In the genomic region with DNA sequence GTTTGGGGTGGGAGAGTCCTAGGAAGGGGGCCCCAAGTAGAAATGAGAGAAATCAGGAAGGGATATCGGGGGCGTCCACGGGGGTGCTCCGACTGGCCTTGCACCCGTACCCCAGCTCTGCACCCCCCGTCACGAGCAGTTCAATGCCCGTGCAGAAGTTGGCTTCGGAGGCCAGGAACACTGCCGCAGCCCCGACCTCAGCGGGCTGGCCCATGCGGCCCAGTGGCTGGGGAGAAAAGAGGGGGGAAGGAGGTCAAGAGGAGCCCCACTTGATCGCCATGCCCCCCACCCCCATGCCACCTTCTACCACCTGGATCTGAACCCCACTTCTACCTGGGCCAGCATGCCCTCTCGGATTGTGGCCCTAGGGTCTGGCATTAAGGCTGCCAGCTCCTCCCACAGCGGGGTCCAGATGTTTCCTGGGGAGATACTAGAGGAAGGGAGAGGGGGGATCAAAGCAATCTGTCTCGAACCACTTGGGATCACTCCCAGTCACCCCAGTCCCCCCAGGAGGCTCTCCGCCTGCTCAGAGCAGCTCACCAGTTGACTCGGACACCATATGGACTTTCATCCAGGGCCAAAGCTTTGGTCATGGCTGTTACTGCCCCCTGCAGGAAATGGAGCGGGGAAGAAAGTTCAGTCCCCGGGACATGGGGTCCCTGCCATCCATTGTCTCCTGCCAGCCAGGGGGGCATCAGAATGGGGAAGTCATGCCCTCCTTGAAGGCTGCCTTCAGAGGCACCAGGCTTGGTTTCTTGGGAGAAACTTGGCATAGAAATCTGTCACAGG, we compare ENCODE assay signal across 12 cellular contexts. TPM values are rescaled to one million over a fixed set of nuclear protein-coding genes. Genes with fewer than 3 reads are reported as not detected.
A peak's percentile ranks its signal among the peaks of the same experiment; 100 is the strongest.
DNase-seq lines count a peak whose midpoint lies in the region; ATAC-seq and TF ChIP-seq lines count a peak whose summit lies in the region.
"Had no signal": no experiment of that assay in that cellular context is flagged by ENCODE, and none has a peak within 500 bp of the region (broad histone marks: within the 10 kb centered on the region; RNA-seq: fewer than 3 reads in every experiment).

No MANE protein-coding gene starts in this region.

- H3K27ac Mint-ChIP-seq in CD4-positive, alpha-beta memory T cell, result peak overlapping the region in 4 of 7 donors; percentile 3 to 77 (median 58)
- H3K27ac Mint-ChIP-seq in endodermal cell, result peak overlapping the region; percentile 97

- no peaks in the 10 kb centered on the region for H3K27me3 Mint-ChIP-seq in CD4-positive, alpha-beta memory T cell
- H3K27me3 Mint-ChIP-seq in endodermal cell (ENCODE audit: insufficient read depth), result peaks cover 3% of the 10 kb centered on the region
- H3K27me3 Mint-ChIP-seq: activated T-cell treated with anti-CD3 and anti-CD28 coated beads, Interleukin-2, amount 50 U/mL, for 24 hours had no signal

- H3K27me3 ChIP-seq in CD4-positive, alpha-beta memory T cell (ENCODE audit: insufficient read depth, low read length), result no peaks in the 10 kb centered on the region
- H3K27me3 ChIP-seq in Loucy (ENCODE audit: insufficient read depth, low read length, poor library complexity, severe bottlenecking) (no peaks in the 10 kb centered on the region), endodermal cell (ENCODE audit: control insufficient read depth, insufficient read depth, low read length, poor library complexity, severe bottlenecking) (no peaks in the 10 kb centered on the region), parathyroid adenoma (ENCODE audit: control insufficient read depth, insufficient read depth, low read length) (no peaks in the 10 kb centered on the region)

- H3K27ac ChIP-seq in CD4-positive, alpha-beta memory T cell (ENCODE audit: low read depth, low read length), result no peak overlapping the region
- no peak overlapping the region for H3K27ac ChIP-seq in endodermal cell (ENCODE audit: low read depth, low read length)
- H3K27ac ChIP-seq in parathyroid adenoma, result peak overlapping the region; percentile 75
- H3K27ac ChIP-seq: neutrophil had no signal

- H3K9me3 ChIP-seq in CD4-positive, alpha-beta memory T cell (ENCODE audit: control insufficient read depth in 1 of 2, low read length in 2 of 2), result no peaks in the 10 kb centered on the region
- H3K9me3 ChIP-seq in Loucy (ENCODE audit: insufficient read depth, low read depth, low read length), result no peaks in the 10 kb centered on the region
- H3K9me3 ChIP-seq in endodermal cell (ENCODE audit: control insufficient read depth, low read length), result no peaks in the 10 kb centered on the region
- no peaks in the 10 kb centered on the region for H3K9me3 ChIP-seq in parathyroid adenoma (ENCODE audit: control insufficient read depth, low read length)
- H3K9me3 ChIP-seq: neutrophil had no signal

- no peak overlapping the region for H2AFZ ChIP-seq in Loucy (ENCODE audit: low read length)
- no peak overlapping the region for H2AFZ ChIP-seq in parathyroid adenoma

- TF ChIP-seq CTCF in Loucy (conservative IDR thresholded peaks at IDR 0.05; ENCODE audit: low read length) (peak; percentile 42), endodermal cell (conservative IDR thresholded peaks at IDR 0.05) (peak; percentile 73), parathyroid adenoma (IDR thresholded peaks at IDR 0.05) (no peak)

- no peak for ATAC-seq in sciatic nerve

- H3K36me3 ChIP-seq in CD4-positive, alpha-beta memory T cell (ENCODE audit: insufficient read depth, low read length), result no peaks in the 10 kb centered on the region
- H3K36me3 ChIP-seq in Loucy (ENCODE audit: insufficient read depth, low read length) (no peaks in the 10 kb centered on the region), endodermal cell (ENCODE audit: control insufficient read depth, insufficient read depth, low read length) (peaks cover 9% of the 10 kb centered on the region), parathyroid adenoma (ENCODE audit: control insufficient read depth, insufficient read depth, low read length) (no peaks in the 10 kb centered on the region)
- H3K36me3 ChIP-seq: neutrophil had no signal

- CTCF ChIA-PET in CD4-positive, alpha-beta memory T cell (lab: Charles Lee; ENCODE audit: partially characterized antibody), result interaction anchor here (1.0 to 2.6 kb wide), 3 partner anchors 15 to 29 kb away, joined by 4 to 7 read pairs (median 4); a partner anchor contains a TSS

- no peak for DNase-seq in CD4-positive, alpha-beta memory T cell
- peak; percentile 77 for DNase-seq in endodermal cell
- DNase-seq in stimulated activated CD4-positive, alpha-beta T cell treated with anti-CD3 and anti-CD28 coated beads, Interleukin-15, amount 100 ng/mL, for 24 hours, result no peak
- no peak for DNase-seq in cerebellum (ENCODE audit: low spot score)
- no peak for DNase-seq in sciatic nerve (ENCODE audit: low spot score)
- no peak for DNase-seq in UCSD-AML1 (lab: John Stamatoyannopoulos, UW; ENCODE audit: unreplicated experiment)
- DNase-seq: activated T-cell treated with anti-CD3 and anti-CD28 coated beads, Interleukin-2, amount 50 U/mL, for 24 hours; SIG-M5 had no signal

- H3K4me2 ChIP-seq in Loucy (ENCODE audit: low read depth, low read length, poor library complexity, severe bottlenecking) (no peak overlapping the region), parathyroid adenoma (ENCODE audit: low read length) (no peak overlapping the region)

- no peaks in the 10 kb centered on the region for H3K36me3 Mint-ChIP-seq in CD4-positive, alpha-beta memory T cell
- H3K36me3 Mint-ChIP-seq in endodermal cell (ENCODE audit: low read depth), result peaks cover 5% of the 10 kb centered on the region

- WGBS in endodermal cell (ENCODE audit: insufficient coverage in 1 of 2, insufficient read length in 1 of 2), 2 experiments, result 89 to 96% methylated on average over 11 to 20 of the region's 21 CpGs

- H3K9ac ChIP-seq in Loucy (ENCODE audit: low read depth, low read length, poor library complexity, severe bottlenecking) (no peak overlapping the region), endodermal cell (ENCODE audit: extremely low read depth, low read length, poor library complexity, severe bottlenecking) (no peak overlapping the region), parathyroid adenoma (no peak overlapping the region)

- peaks cover 13% of the 10 kb centered on the region for H3K4me1 ChIP-seq in CD4-positive, alpha-beta memory T cell (ENCODE audit: insufficient read depth, low read length)
- peaks cover 9% of the 10 kb centered on the region for H3K4me1 ChIP-seq in Loucy (ENCODE audit: insufficient read depth, low read length, poor library complexity, severe bottlenecking)
- peaks cover 7% of the 10 kb centered on the region for H3K4me1 ChIP-seq in endodermal cell (ENCODE audit: control insufficient read depth, insufficient read depth, low read length)
- H3K4me1 ChIP-seq in parathyroid adenoma, result peaks cover 10% of the 10 kb centered on the region

- POLR2A ChIA-PET in CD4-positive, alpha-beta memory T cell (lab: Charles Lee; ENCODE audit: partially characterized antibody), result interaction anchor here (1.3 to 1.4 kb wide), 3 partner anchors 12 to 167 kb away, joined by 3 to 4 read pairs (median 4); a partner anchor contains a TSS

- H3K4me3 Mint-ChIP-seq in CD4-positive, alpha-beta memory T cell, result peak overlapping the region in 1 of 8 donors; percentile 74
- peak overlapping the region; percentile 70 for H3K4me3 Mint-ChIP-seq in endodermal cell

- H3K4me1 Mint-ChIP-seq in CD4-positive, alpha-beta memory T cell, result peaks cover 18 to 44% (median 30%) of the 10 kb centered on the region in 4 donors
- H3K4me1 Mint-ChIP-seq in endodermal cell, result peaks cover 27% of the 10 kb centered on the region

- peaks cover 15% of the 10 kb centered on the region for H3K79me2 ChIP-seq in Loucy (ENCODE audit: insufficient read depth, low read length)
- no peaks in the 10 kb centered on the region for H3K79me2 ChIP-seq in parathyroid adenoma

- H3K4me3 ChIP-seq in CD4-positive, alpha-beta memory T cell (ENCODE audit: low read length in 2 of 2), result no peak overlapping the region
- H3K4me3 ChIP-seq in Loucy (ENCODE audit: low read length, poor library complexity, severe bottlenecking) (no peak overlapping the region), endodermal cell (ENCODE audit: low read length) (no peak overlapping the region), parathyroid adenoma (ENCODE audit: low read depth, low read length) (no peak overlapping the region)

- no peaks in the 10 kb centered on the region for H4K20me1 ChIP-seq in Loucy (ENCODE audit: insufficient read depth, low read length, poor library complexity, severe bottlenecking)

- intact Hi-C loops in CD4-positive, alpha-beta memory T cell (cut with micrococcal nuclease), result no loop called here
- intact Hi-C loops in sciatic nerve (cut with DNase I), result no loop called here

- H3F3A ChIP-seq in Loucy (ENCODE audit: low read depth), result no peaks in the 10 kb centered on the region

- no peaks in the 10 kb centered on the region for H3K9me3 Mint-ChIP-seq in CD4-positive, alpha-beta memory T cell
- H3K9me3 Mint-ChIP-seq in endodermal cell, result no peaks in the 10 kb centered on the region
- H3K9me3 Mint-ChIP-seq: activated T-cell treated with anti-CD3 and anti-CD28 coated beads, Interleukin-2, amount 50 U/mL, for 24 hours had no signal

- no peaks in the 10 kb centered on the region for H3K9me2 ChIP-seq in Loucy (replicated peaks; ENCODE audit: low read depth, low read length)

RNA-seq across cellular contexts. Expression of a gene that starts 2.5 kb away (rescaled TPM):
- total RNA-seq in CD4-positive, alpha-beta memory T cell, result 10 to 100 TPM; 25.9 to 30.1 TPM
- polyA plus RNA-seq in CD4-positive, alpha-beta memory T cell, result 10 to 100 TPM; 19.0 to 28.8 TPM
- total RNA-seq in endodermal cell (100 to 1,000 TPM in 1 of 2 donors, 10 to 100 TPM in 1; 84.8 to 101 TPM), cerebellum (8.9 TPM), sciatic nerve (38.0 TPM)
- polyA plus RNA-seq in endodermal cell (2013, experiment 1 of 2), result 38.8 TPM
- polyA plus RNA-seq in endodermal cell (2013, experiment 2 of 2), result 42.3 TPM

RNA-seq across cellular contexts. Expression of a gene that starts 23.0 kb away (rescaled TPM):
- under 1 TPM; 0.35 to 0.75 TPM for total RNA-seq in CD4-positive, alpha-beta memory T cell
- 1 to 10 TPM in 1 of 2 donors, under 1 TPM in 1; 0.32 to 1.1 TPM for polyA plus RNA-seq in CD4-positive, alpha-beta memory T cell
- total RNA-seq in endodermal cell (10 to 100 TPM; 43.0 to 81.0 TPM), cerebellum (3.3 TPM), sciatic nerve (22.2 TPM)
- polyA plus RNA-seq in endodermal cell (2013, experiment 1 of 2), result 20.0 TPM
- polyA plus RNA-seq in endodermal cell (2013, experiment 2 of 2), result 19.0 TPM

RNA-seq across cellular contexts. Expression of a gene that starts 55.1 kb away (rescaled TPM):
- 1 to 10 TPM; 2.8 to 6.6 TPM for total RNA-seq in CD4-positive, alpha-beta memory T cell
- polyA plus RNA-seq in CD4-positive, alpha-beta memory T cell, result 1 to 10 TPM; 2.3 to 7.5 TPM
- total RNA-seq in endodermal cell (1 to 10 TPM; 6.6 to 7.0 TPM), cerebellum (1.5 TPM), sciatic nerve (519 TPM)
- 19.7 TPM for polyA plus RNA-seq in endodermal cell (2013, experiment 1 of 2)
- 15.2 TPM for polyA plus RNA-seq in endodermal cell (2013, experiment 2 of 2)

RNA-seq across cellular contexts. Expression of a gene that starts 58.0 kb away (rescaled TPM):
- total RNA-seq in CD4-positive, alpha-beta memory T cell, result not detected
- not detected for polyA plus RNA-seq in CD4-positive, alpha-beta memory T cell
- not detected for total RNA-seq in endodermal cell
- polyA plus RNA-seq in endodermal cell (2013, experiment 1 of 2), result not detected
- not detected for polyA plus RNA-seq in endodermal cell (2013, experiment 2 of 2)
- not detected for total RNA-seq in cerebellum
- not detected for total RNA-seq in sciatic nerve
- total RNA-seq: fibroblast of lung had no signal
- polyA plus RNA-seq: fibroblast of lung had no signal

RNA-seq across cellular contexts. Expression of a gene that starts 58.9 kb away (rescaled TPM):
- 10 to 100 TPM; 67.0 to 69.8 TPM for total RNA-seq in CD4-positive, alpha-beta memory T cell
- polyA plus RNA-seq in CD4-positive, alpha-beta memory T cell, result 10 to 100 TPM; 79.6 to 83.3 TPM
- total RNA-seq in endodermal cell (10 to 100 TPM; 41.5 to 45.0 TPM), cerebellum (13.9 TPM), sciatic nerve (95.8 TPM)
- polyA plus RNA-seq in endodermal cell (2013, experiment 1 of 2), result 33.8 TPM
- polyA plus RNA-seq in endodermal cell (2013, experiment 2 of 2), result 34.1 TPM

Comparison
In these comparisons a context has a peak if more than half of its experiments do, and no peak if none do; other contexts are left out.
1. RNA of a gene that starts 55.1 kb away (total RNA-seq): 519 TPM in sciatic nerve (single experiment); 6.6 to 7.0 TPM in endodermal cell, 2.8 to 6.6 TPM in CD4-positive, alpha-beta memory T cell and 1.5 TPM in cerebellum (single experiment); every median in the first group is over 10 times any median in the second.